In the genomic region with DNA sequence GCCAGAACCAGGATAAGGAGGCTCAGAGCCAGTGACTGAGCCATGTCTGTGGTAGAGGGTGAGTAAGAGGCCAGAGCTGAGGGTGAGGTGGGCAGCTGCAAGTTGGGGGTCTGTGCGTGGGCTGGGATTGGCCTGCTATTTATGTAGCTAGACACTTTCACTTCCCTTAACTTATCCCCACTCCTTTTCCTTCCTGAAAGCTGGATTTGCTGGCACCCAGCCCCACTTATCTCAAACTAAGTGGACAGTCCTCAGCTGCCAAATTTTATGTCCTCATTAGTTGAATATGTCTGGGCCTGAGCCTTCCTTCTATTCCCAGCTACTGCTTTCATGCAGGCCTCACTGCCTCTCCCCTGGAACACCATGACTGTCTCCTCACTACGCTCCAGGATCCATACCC, we compare ENCODE assay signal across 1 cellular context.
TF ChIP-seq lines count a peak whose summit lies in the region.

A gene with protein sequence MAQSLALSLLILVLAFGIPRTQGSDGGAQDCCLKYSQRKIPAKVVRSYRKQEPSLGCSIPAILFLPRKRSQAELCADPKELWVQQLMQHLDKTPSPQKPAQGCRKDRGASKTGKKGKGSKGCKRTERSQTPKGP (minus strand): TSS at position 114 of the 400 bp plus-strand sequence. CDS start 70 bp downstream, at position 44.

TF ChIP-seq in endothelial cell of umbilical vein, 7 proteins besides CTCF, POLR2A, EP300 and RAD21 (continued from another document):
- TF ChIP-seq FOS (IDR thresholded peaks at IDR 0.05; ENCODE audit: borderline replicate concordance, insufficient read depth, low read length): no peak
- no peak for TF ChIP-seq GATA2 (IDR thresholded peaks at IDR 0.05; ENCODE audit: insufficient read depth, insufficient read length, low read depth, low read length)
- no peak for TF ChIP-seq JUN (IDR thresholded peaks at IDR 0.05; ENCODE audit: borderline replicate concordance, insufficient read depth, insufficient read length, low read depth)
- no peak for TF ChIP-seq EZH2 (IDR thresholded peaks at IDR 0.05; ENCODE audit: borderline replicate concordance, low read depth, low read length, severe bottlenecking)
- TF ChIP-seq POLR2AphosphoS5 (IDR thresholded peaks at IDR 0.05; ENCODE audit: insufficient read depth, low read depth, low read length): no peak
